In the genomic region with DNA sequence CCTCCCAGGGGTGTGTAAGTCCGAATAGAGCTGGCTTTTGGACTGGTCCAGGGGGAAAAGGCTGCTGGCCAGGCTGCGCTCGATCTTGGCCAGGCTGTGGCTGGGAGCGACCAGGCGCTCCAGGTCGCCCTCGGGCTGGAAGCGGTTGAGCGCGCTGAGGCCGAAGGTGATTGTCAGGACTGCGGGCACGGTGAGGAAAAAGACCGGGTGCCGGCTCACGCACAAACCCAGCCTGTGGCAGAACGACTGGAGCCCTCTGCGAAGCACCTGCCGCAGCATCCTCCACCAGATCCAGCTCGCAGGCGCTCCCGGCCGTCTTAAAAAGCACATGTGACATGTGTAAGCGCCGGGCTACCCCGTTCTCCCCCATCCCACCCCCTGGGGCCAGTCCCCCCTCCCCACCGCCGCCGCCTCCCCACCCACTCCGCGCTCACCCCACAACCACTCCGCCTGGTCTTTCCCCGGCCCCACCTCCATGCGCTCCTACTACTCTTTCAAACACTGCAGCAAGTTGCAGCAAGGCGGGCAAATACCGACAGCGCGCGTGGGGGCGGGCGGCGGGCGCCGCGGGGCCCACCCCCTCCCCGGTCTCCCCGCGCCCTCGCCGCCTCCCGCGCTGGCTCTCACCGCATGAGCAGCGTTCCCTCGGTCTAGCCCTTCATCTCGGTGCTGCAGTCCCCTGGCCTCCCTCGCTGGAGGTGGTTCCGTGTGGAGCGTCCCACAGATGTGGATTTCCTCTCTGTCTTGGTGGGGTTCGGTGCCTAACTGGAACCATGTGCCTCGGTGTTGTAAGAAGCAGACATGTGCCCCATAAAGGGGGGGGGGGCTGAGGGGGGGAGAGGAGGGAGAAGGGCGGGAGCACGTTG, we compare ENCODE assay signal across 12 cellular contexts. TPM values are rescaled to one million over a fixed set of nuclear protein-coding genes. Genes with fewer than 3 reads are reported as not detected.
DNase-seq lines count a peak whose midpoint lies in the region; ATAC-seq, FAIRE-seq and TF ChIP-seq lines count a peak whose summit lies in the region.
"Had no signal": no experiment of that assay in that cellular context is flagged by ENCODE, and none has a peak within 500 bp of the region (broad histone marks: within the 10 kb centered on the region; RNA-seq: fewer than 3 reads in every experiment).

No MANE protein-coding gene starts in this region.

- TF ChIP-seq POLR2A in gastroesophageal sphincter (IDR thresholded peaks at IDR 0.05): no peak

- H3K4me1 Mint-ChIP-seq in activated T-cell treated with anti-CD3 and anti-CD28 coated beads, Interleukin-2, amount 50 U/mL, for 24 hours (ENCODE audit: low read depth): peaks cover 3% of the 10 kb centered on the region
- H3K4me1 Mint-ChIP-seq: activated B cell treated with CpG ODN at 0.5 μM for 24 hours had no signal

- WGBS in gastroesophageal sphincter (ENCODE audit: low coverage in 1 of 2), 2 donors: 0 to 20% methylated on average over 1 to 2 of the region's 63 CpGs
- WGBS in psoas muscle, 3 donors: 4 to 16% (median 11%) methylated on average over 52 to 63 of the region's 63 CpGs

- no peak for ATAC-seq in gastroesophageal sphincter
- peak in 1 of 4 donors; percentile 53 for ATAC-seq in psoas muscle
- no peak for ATAC-seq in HG03432 (IDR thresholded peaks at IDR 0.05; ENCODE audit: unreplicated experiment)
- ATAC-seq in HG03159 (IDR thresholded peaks at IDR 0.05; ENCODE audit: unreplicated experiment): no peak
- ATAC-seq: GM12878 had no signal

- H3K4me3 Mint-ChIP-seq in activated T-cell treated with anti-CD3 and anti-CD28 coated beads, Interleukin-2, amount 50 U/mL, for 24 hours: no peak overlapping the region
- H3K4me3 Mint-ChIP-seq: activated B cell treated with CpG ODN at 0.5 μM for 24 hours had no signal

- H3K9me3 Mint-ChIP-seq in activated T-cell treated with anti-CD3 and anti-CD28 coated beads, Interleukin-2, amount 50 U/mL, for 24 hours: no peaks in the 10 kb centered on the region
- H3K9me3 Mint-ChIP-seq: activated B cell treated with CpG ODN at 0.5 μM for 24 hours had no signal

- H3K27me3 ChIP-seq in gastroesophageal sphincter (peaks cover 39% of the 10 kb centered on the region), psoas muscle (ENCODE audit: insufficient read depth in 3 of 3, low read length in 2 of 3) (peaks cover 2 to 17% (median 3%) of the 10 kb centered on the region in 3 donors)

- in situ Hi-C loops in G401 (cut with HindIII; ENCODE audit: low sequenced_read_pairs): no loop called here

- peaks cover 36% of the 10 kb centered on the region for H3K27me3 Mint-ChIP-seq in activated T-cell treated with anti-CD3 and anti-CD28 coated beads, Interleukin-2, amount 50 U/mL, for 24 hours

- no peak for FAIRE-seq in D721Med (lab: Jason Lieb, UNC)
- FAIRE-seq: endometrium, GM12878 had no signal

- H3K27ac Mint-ChIP-seq in activated T-cell treated with anti-CD3 and anti-CD28 coated beads, Interleukin-2, amount 50 U/mL, for 24 hours: no peak overlapping the region
- H3K27ac Mint-ChIP-seq: activated B cell treated with CpG ODN at 0.5 μM for 24 hours had no signal

- intact Hi-C loops in psoas muscle (cut with DNase I): no loop called here

- no peak for TF ChIP-seq CTCF in gastroesophageal sphincter (IDR thresholded peaks at IDR 0.05)
- no peak for TF ChIP-seq CTCF in psoas muscle (IDR thresholded peaks at IDR 0.05)
- TF ChIP-seq CTCF in D721Med (IDR thresholded peaks at IDR 0.05; ENCODE audit: insufficient read depth, missing control alignments): no peak

- no peaks in the 10 kb centered on the region for H3K9me3 ChIP-seq in gastroesophageal sphincter
- H3K9me3 ChIP-seq in psoas muscle: no peaks in the 10 kb centered on the region

- H3K27ac ChIP-seq in gastroesophageal sphincter (no peak overlapping the region), psoas muscle (no peak overlapping the region)

- H3K4me3 ChIP-seq in gastroesophageal sphincter: peak overlapping the region; percentile 4 to 41
- H3K4me3 ChIP-seq in psoas muscle: peak overlapping the region; percentile 40
- H3K4me3 ChIP-seq: GM12878 had no signal

- DNase-seq in G401 (ENCODE audit: low spot score) (peak; percentile 15), NCI-H748 treated with DMSO at 0.1 percent for 48 hours (lab: John Stamatoyannopoulos, UW) (peak; percentile 78), psoas muscle (peak in 1 of 2 donors; percentile 7), D721Med (ENCODE audit: insufficient read length, low spot score) (no peak)
- no peak for DNase-seq in activated T-cell treated with anti-CD3 and anti-CD28 coated beads, Interleukin-2, amount 50 U/mL, for 24 hours
- DNase-seq: activated B cell treated with CpG ODN at 0.5 μM for 24 hours had no signal

- TF ChIP-seq EP300 in gastroesophageal sphincter (IDR thresholded peaks at IDR 0.05): no peak

- H3K36me3 Mint-ChIP-seq in activated T-cell treated with anti-CD3 and anti-CD28 coated beads, Interleukin-2, amount 50 U/mL, for 24 hours (ENCODE audit: low read depth): no peaks in the 10 kb centered on the region

- H3K4me1 ChIP-seq in gastroesophageal sphincter (peaks cover 0 to 18% (median 4%) of the 10 kb centered on the region in 3 donors), psoas muscle (no peaks in the 10 kb centered on the region)

- H3K36me3 ChIP-seq in gastroesophageal sphincter (no peaks in the 10 kb centered on the region), psoas muscle (ENCODE audit: insufficient read depth in 1 of 2, low read depth in 1 of 2) (no peaks in the 10 kb centered on the region)

RNA-seq across cellular contexts. Expression of a gene that starts 42.4 kb away (rescaled TPM):
- 2.0 TPM in 1 of 2 replicates, not detected in the other for total RNA-seq in G401 (2014; rRNA removed; shearing (Covaris generic))
- total RNA-seq in gastroesophageal sphincter (1 to 10 TPM in 3 of 4 donors, not detected in 1; 1.2 to 2.6 (median 1.2) TPM), psoas muscle (under 1 TPM in 3 of 4 donors, not detected in 1; 0.07 to 0.20 (median 0.19) TPM)
- polyA plus RNA-seq in psoas muscle: not detected
- total RNA-seq: activated B cell treated with CpG ODN at 0.5 μM for 24 hours, HT-29 had no signal

Comparison
In these comparisons a context has a peak if more than half of its experiments do, and no peak if none do; other contexts are left out.
1. DNase-seq: peak in G401 (single experiment) and NCI-H748 treated with DMSO at 0.1 percent for 48 hours (single experiment); none in D721Med (single experiment) and activated T-cell treated with anti-CD3 and anti-CD28 coated beads, Interleukin-2, amount 50 U/mL, for 24 hours (single experiment).